ENCODE assay signal across 12 cellular contexts in genomic region chr15:23422946-23423708, GRCh38. TPM values are rescaled to one million over a fixed set of nuclear protein-coding genes. Genes with fewer than 3 reads are reported as not detected.
DNase-seq lines count a peak whose midpoint lies in the region; ATAC-seq and TF ChIP-seq lines count a peak whose summit lies in the region.
"Had no signal": no experiment of that assay in that cellular context is flagged by ENCODE, and none has a peak within 500 bp of the region (broad histone marks: within the 10 kb centered on the region; RNA-seq: fewer than 3 reads in every experiment).

No MANE protein-coding gene starts in this region.

- no TSS peak for BruUV-seq in MCF 10A (replicated peaks; lab: Mats Ljungman, UMichigan)
- no TSS peak for BruUV-seq in mammary epithelial cell (replicated peaks; lab: Mats Ljungman, UMichigan)

- H3K36me3 ChIP-seq in mammary epithelial cell (ENCODE audit: insufficient read depth, low read length) (no peaks in the 10 kb centered on the region), thyroid gland (no peaks in the 10 kb centered on the region)

- H3K27ac ChIP-seq in mammary epithelial cell (ENCODE audit: insufficient read depth, low read depth, low read length): no peak overlapping the region
- peak overlapping the region; percentile 73 for H3K27ac ChIP-seq in right cardiac atrium (ENCODE audit: low read length)
- no peak overlapping the region for H3K27ac ChIP-seq in thyroid gland

- POLR2A ChIA-PET in MCF 10A (lab: Yijun Ruan, JAX): no interaction called here

- H3K4me1 Mint-ChIP-seq in MCF 10A (ENCODE audit: insufficient read depth, unreplicated experiment): peaks cover 7% of the 10 kb centered on the region
- H3K4me1 Mint-ChIP-seq: nephron progenitor cell had no signal

- CTCF ChIA-PET in MCF 10A (lab: Yijun Ruan, JAX): interaction anchor here (0.7 kb wide), 2 partner anchors 100 to 379 kb away, joined by 3 read pairs; no protein-coding TSS in a partner anchor
- CTCF ChIA-PET in mammary epithelial cell (lab: Charles Lee; ENCODE audit: low non-redundant PET): no interaction called here

- WGBS in mammary epithelial cell (ENCODE audit: low coverage, missing lambda C conversion rate): 23% methylated on average over 8 of the region's 8 CpGs
- WGBS in right cardiac atrium: 47% methylated on average over 8 of the region's 8 CpGs
- 69 to 87% methylated on average over 2 to 8 of the region's 8 CpGs for WGBS in thyroid gland, 2 donors

- no peak overlapping the region for H3K4me3 Mint-ChIP-seq in MCF 10A (ENCODE audit: unreplicated experiment)
- H3K4me3 Mint-ChIP-seq: nephron progenitor cell had no signal

- H3K9me3 Mint-ChIP-seq in MCF 10A (ENCODE audit: unreplicated experiment): no peaks in the 10 kb centered on the region

- no peaks in the 10 kb centered on the region for H3K79me2 ChIP-seq in mammary epithelial cell (ENCODE audit: insufficient read depth, low read length)

- no peak overlapping the region for H3K4me2 ChIP-seq in mammary epithelial cell (ENCODE audit: insufficient read depth, low read depth, low read length)

- TF ChIP-seq CTCF in MCF 10A (IDR thresholded peaks at IDR 0.05; ENCODE audit: unreplicated experiment) (no peak), mammary epithelial cell (conservative IDR thresholded peaks at IDR 0.05 in 1 of 2, IDR thresholded peaks at IDR 0.05 in 1 of 2; ENCODE audit: extremely low read depth in 1 of 2, insufficient read depth in 1 of 2, low read depth in 1 of 2, low read length in 2 of 2) (no peak), thyroid gland (IDR thresholded peaks at IDR 0.05) (no peak)

- TF ChIP-seq POLR2A in thyroid gland (IDR thresholded peaks at IDR 0.05): no peak

- dilution Hi-C loops in mammary epithelial cell (cut with HindIII; ENCODE audit: low sequenced_read_pairs): no loop called here

- H3K4me1 ChIP-seq in mammary epithelial cell (ENCODE audit: insufficient read depth, low read length) (no peaks in the 10 kb centered on the region), right cardiac atrium (ENCODE audit: control insufficient read depth, insufficient read depth, low read length) (peaks cover 3% of the 10 kb centered on the region), thyroid gland (no peaks in the 10 kb centered on the region)

- H3K9ac ChIP-seq in mammary epithelial cell (ENCODE audit: insufficient read depth, low read length): no peak overlapping the region

- no peak overlapping the region for H2AFZ ChIP-seq in mammary epithelial cell (ENCODE audit: low read depth, low read length)

- no peaks in the 10 kb centered on the region for H4K20me1 ChIP-seq in mammary epithelial cell (ENCODE audit: insufficient read depth, low read length)

- peak overlapping the region; percentile 31 for H3K27ac Mint-ChIP-seq in MCF 10A (ENCODE audit: low read depth, unreplicated experiment)
- H3K27ac Mint-ChIP-seq: nephron progenitor cell had no signal

- H3K36me3 Mint-ChIP-seq in MCF 10A (ENCODE audit: insufficient read depth, unreplicated experiment): no peaks in the 10 kb centered on the region

- H3K4me3 ChIP-seq in mammary epithelial cell (replicated peaks in 1 of 3; ENCODE audit: insufficient read depth in 1 of 3, low read depth in 2 of 3, low read length in 3 of 3) (no peak overlapping the region), right cardiac atrium (ENCODE audit: low read length) (no peak overlapping the region), thyroid gland (replicated peaks in 1 of 3) (no peak overlapping the region)

- in situ Hi-C loops in mammary epithelial cell (cut with MboI; ENCODE audit: low sequenced_read_pairs in 2 of 2): no loop called here

- intact Hi-C loops in MCF 10A (cut with micrococcal nuclease): no loop called here
- intact Hi-C loops in mammary epithelial cell (cut with micrococcal nuclease): no loop called here
- intact Hi-C loops in right cardiac atrium (cut with DNase I): no loop called here
- intact Hi-C loops in thyroid gland (cut with DNase I): no loop called here

- ATAC-seq in right cardiac atrium (peak; percentile 88 to 94), GM19023 (IDR thresholded peaks at IDR 0.05; ENCODE audit: unreplicated experiment) (no peak), GM18873 (IDR thresholded peaks at IDR 0.05; ENCODE audit: low FRiP score, unreplicated experiment) (no peak)

- H3K9me3 ChIP-seq in mammary epithelial cell (replicated peaks; ENCODE audit: insufficient read depth, low read length) (peaks cover 11% of the 10 kb centered on the region), right cardiac atrium (ENCODE audit: control insufficient read depth, low read length) (no peaks in the 10 kb centered on the region), thyroid gland (no peaks in the 10 kb centered on the region)

- no peaks in the 10 kb centered on the region for H3K27me3 Mint-ChIP-seq in MCF 10A (ENCODE audit: insufficient read depth, unreplicated experiment)

- peak; percentile 35 for DNase-seq in MCF 10A (ENCODE audit: unreplicated experiment)
- DNase-seq in mammary epithelial cell: no peak
- DNase-seq in RKO (ENCODE audit: low spot score): peak; percentile 2
- DNase-seq in right cardiac atrium: no peak
- DNase-seq in central memory CD4-positive, alpha-beta T cell: no peak
- DNase-seq in thyroid gland: no peak
- DNase-seq: NCI-H2227 treated with DMSO at 0.1 percent for 48 hours; nephron progenitor cell; stimulated activated CD4-positive, alpha-beta T cell treated with anti-CD3 and anti-CD28 coated beads, Interleukin-2, amount 100 ng/mL, for 48 hours had no signal

- H3K27me3 ChIP-seq in mammary epithelial cell (ENCODE audit: insufficient read depth, low read length): no peaks in the 10 kb centered on the region
- H3K27me3 ChIP-seq in right cardiac atrium (ENCODE audit: control insufficient read depth, insufficient read depth): no peaks in the 10 kb centered on the region
- no peaks in the 10 kb centered on the region for H3K27me3 ChIP-seq in thyroid gland

RNA-seq across cellular contexts. Expression of gene GOLGA6L2, which starts 23.9 kb away (rescaled TPM):
- total RNA-seq in MCF 10A (2022) (not detected in 2 replicates), mammary epithelial cell (not detected), right cardiac atrium (not detected), thyroid gland (not detected)
- polyA plus RNA-seq in mammary epithelial cell (not detected), right cardiac atrium (not detected)
- not detected for polyA minus RNA-seq in mammary epithelial cell
- total RNA-seq: cerebellum had no signal

Comparison
In these comparisons a context has a peak if more than half of its experiments do, and no peak if none do; other contexts are left out.
1. DNase-seq: peak in MCF 10A (single experiment) and RKO (single experiment); none in mammary epithelial cell (single experiment), right cardiac atrium (0 of 3), central memory CD4-positive, alpha-beta T cell (single experiment) and thyroid gland (0 of 2).
2. ATAC-seq: peak in right cardiac atrium (2 of 2); none in GM19023 (single experiment) and GM18873 (single experiment).